In the genomic region with DNA sequence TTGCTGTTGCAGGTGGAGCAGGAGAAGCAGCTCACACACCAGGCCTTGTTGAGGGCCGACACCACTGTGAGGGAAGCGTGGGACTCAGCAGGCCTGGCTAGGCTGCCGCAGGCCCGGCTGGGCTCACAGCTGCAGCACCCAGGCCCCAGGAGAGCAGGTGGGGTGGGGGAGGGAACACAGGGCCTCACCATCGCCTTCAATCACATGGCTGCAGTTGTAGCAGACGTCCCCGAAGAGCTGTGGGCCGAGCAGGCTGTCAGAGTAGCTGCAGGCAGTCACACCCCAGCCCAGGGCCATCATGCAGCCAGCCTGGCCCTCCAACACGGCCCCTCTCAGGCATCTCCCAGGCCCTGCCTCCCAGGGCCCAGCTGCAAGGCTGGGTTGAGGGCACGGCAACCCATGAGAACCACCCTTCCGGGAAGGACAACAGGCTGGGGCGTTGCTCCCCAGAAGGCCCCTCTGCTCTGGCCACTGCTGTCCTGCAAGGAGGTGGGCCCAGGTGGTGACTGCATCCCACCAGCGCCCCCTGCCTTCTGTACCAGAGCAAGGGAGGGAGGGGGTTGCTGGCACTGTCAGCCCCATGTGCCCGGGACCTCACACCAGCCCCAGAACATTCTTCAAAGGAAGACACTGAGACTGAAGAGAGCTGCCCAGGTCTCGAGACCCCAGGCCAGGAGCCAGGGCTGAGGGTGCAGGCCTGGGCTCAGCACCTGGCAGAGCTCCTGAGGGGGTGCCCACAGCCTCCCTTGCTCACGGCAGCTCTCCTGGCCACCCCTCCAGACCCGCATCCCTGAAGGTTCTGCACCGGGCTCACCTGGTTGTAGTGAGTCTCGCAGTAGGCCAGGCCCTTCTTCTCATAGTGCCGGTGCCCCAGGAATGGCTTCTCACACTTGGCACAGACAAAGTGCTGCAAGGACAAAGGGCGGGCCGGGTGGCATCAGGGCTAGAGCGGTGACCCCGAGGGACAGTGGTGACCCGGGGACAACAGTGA, we compare ENCODE assay signal across 8 cellular contexts. TPM values are rescaled to one million over a fixed set of nuclear protein-coding genes. Genes with fewer than 3 reads are reported as not detected.
DNase-seq lines count a peak whose midpoint lies in the region; ATAC-seq and TF ChIP-seq lines count a peak whose summit lies in the region.

No MANE protein-coding gene starts in this region.

- no peak overlapping the region for H3K4me3 ChIP-seq in gastrocnemius medialis

- peak overlapping the region in 3 of 4 donors; percentile 31 to 77 (median 67) for H3K27ac ChIP-seq in gastrocnemius medialis

- intact Hi-C loops in gastrocnemius medialis (cut with DNase I; ENCODE audit: low total_unique reads): no loop called here

- no peaks in the 10 kb centered on the region for H3K27me3 Mint-ChIP-seq in chondrocyte (ENCODE audit: low read depth)

- H3K27ac Mint-ChIP-seq in chondrocyte (ENCODE audit: unreplicated experiment): peak overlapping the region; percentile 12

- peak; percentile 31 for DNase-seq in activated naive CD4-positive, alpha-beta T cell treated with Interleukin-2 at 50 U/mL for 16 hours
- no peak for DNase-seq in activated naive CD4-positive, alpha-beta T cell (lab: John Stamatoyannopoulos, UW)
- peak; percentile 40 for DNase-seq in NCI-H510A treated with DMSO at 0.1 percent for 48 hours (lab: John Stamatoyannopoulos, UW)
- DNase-seq in chondrocyte (ENCODE audit: low spot score): no peak
- DNase-seq in gastrocnemius medialis: no peak
- DNase-seq in NCI-H128 (lab: John Stamatoyannopoulos, UW; ENCODE audit: unreplicated experiment): no peak
- DNase-seq in cortex of kidney (lab: John Stamatoyannopoulos, UW): no peak

- no peaks in the 10 kb centered on the region for H3K9me3 Mint-ChIP-seq in chondrocyte (ENCODE audit: low read depth)

- ATAC-seq in gastrocnemius medialis (no peak), GM18867 (IDR thresholded peaks at IDR 0.05; ENCODE audit: unreplicated experiment) (no peak)

- TF ChIP-seq POLR2A in gastrocnemius medialis (IDR thresholded peaks at IDR 0.05): no peak

- H3K4me3 Mint-ChIP-seq in chondrocyte (ENCODE audit: unreplicated experiment): no peak overlapping the region

- peaks cover 32% of the 10 kb centered on the region for H3K4me1 Mint-ChIP-seq in chondrocyte (ENCODE audit: low read depth)

- H3K9me3 ChIP-seq in gastrocnemius medialis: no peaks in the 10 kb centered on the region

- H3K36me3 ChIP-seq in gastrocnemius medialis: no peaks in the 10 kb centered on the region

- H3K4me1 ChIP-seq in gastrocnemius medialis: peaks cover 14% of the 10 kb centered on the region in 2 donors

- in situ Hi-C loops in gastrocnemius medialis (cut with MboI; ENCODE audit: low sequenced_read_pairs in 4 of 4): no loop called here

- TF ChIP-seq CTCF in chondrocyte (IDR thresholded peaks at IDR 0.05) (peak; percentile 64), gastrocnemius medialis (IDR thresholded peaks at IDR 0.05 in 4 of 5, conservative IDR thresholded peaks at IDR 0.05 in 1 of 5) (no peak)

- H3K36me3 Mint-ChIP-seq in chondrocyte (ENCODE audit: low read depth): peaks cover 1% of the 10 kb centered on the region

- H3K27me3 ChIP-seq in gastrocnemius medialis: no peaks in the 10 kb centered on the region

RNA-seq across cellular contexts. Expression of gene GPR17, which starts 5.6 kb away (rescaled TPM):
- total RNA-seq in chondrocyte (not detected in 3 replicates), gastrocnemius medialis (under 1 TPM in 1 of 4 donors, not detected in 3; 0.20 TPM)

RNA-seq across cellular contexts. Expression of gene LIMS2, which starts 35.0 kb away (rescaled TPM):
- total RNA-seq in chondrocyte: 75.3 to 173 TPM (median 171 TPM) in 3 replicates
- 10 to 100 TPM in 2 of 4 donors, 1 to 10 TPM in 2; 5.3 to 15.5 (median 9.9) TPM for total RNA-seq in gastrocnemius medialis

Comparison
In these comparisons a context has a peak if more than half of its experiments do, and no peak if none do; other contexts are left out.
1. DNase-seq: peak in activated naive CD4-positive, alpha-beta T cell treated with Interleukin-2 at 50 U/mL for 16 hours (single experiment) and NCI-H510A treated with DMSO at 0.1 percent for 48 hours (single experiment); none in activated naive CD4-positive, alpha-beta T cell (0 of 4), chondrocyte (single experiment), gastrocnemius medialis (0 of 2), NCI-H128 (single experiment) and cortex of kidney (single experiment).